ENCODE assay signal across 39 cellular contexts in genomic region chr6:159897603-159898002, GRCh38. TPM values are rescaled to one million over a fixed set of nuclear protein-coding genes. Genes with fewer than 3 reads are reported as not detected.
"Had no signal": no experiment of that assay in that cellular context is flagged by ENCODE, and none has a peak within 500 bp of the region (broad histone marks: within the 10 kb centered on the region; RNA-seq: fewer than 3 reads in every experiment).

No MANE protein-coding gene starts in this region.

- H3K4me3 ChIP-seq: ascending aorta, cardiac muscle cell had no signal

- H3K27ac Mint-ChIP-seq: activated CD4-positive, alpha-beta memory T cell treated with anti-CD3 and anti-CD28 coated beads, Interleukin-2, amount 10 ng/mL, durations not matched to agents 7 days and 5 days; activated CD4-positive, alpha-beta T cell treated with anti-CD3 and anti-CD28 coated beads for 36 hours; activated CD4-positive, alpha-beta T cell treated with anti-CD3 and anti-CD28 coated beads, Interleukin-2, amount 10 ng/mL, durations not matched to agents 7 days and 5 days; activated CD8-positive, alpha-beta memory T cell treated with anti-CD3 and anti-CD28 coated beads, Interleukin-2, amount 10 ng/mL, durations not matched to agents 7 days and 5 days; activated CD8-positive, alpha-beta T cell treated with anti-CD3 and anti-CD28 coated beads, Interleukin-2, amount 10 ng/mL, durations not matched to agents 7 days and 5 days; activated naive CD4-positive, alpha-beta T cell treated with anti-CD3 and anti-CD28 coated beads, Interleukin-2, amount 10 ng/mL, durations not matched to agents 7 days and 5 days; activated naive CD4-positive, alpha-beta T cell treated with anti-CD3 and anti-CD28 coated beads, Interleukin-2, amount 50 U/mL, for 24 hours; activated naive CD8-positive, alpha-beta T cell; activated naive CD8-positive, alpha-beta T cell treated with anti-CD3 and anti-CD28 coated beads, Interleukin-2, amount 10 ng/mL, durations not matched to agents 7 days and 5 days; activated naive CD8-positive, alpha-beta T cell treated with anti-CD3 and anti-CD28 coated beads, Interleukin-2, amount 50 U/mL, for 24 hours; activated T-helper 2 cell treated with anti-CD3 and anti-CD28 coated beads, Interferon-gamma antibody, Interleukin-2, Interleukin-4, amounts not matched to agents 10 μg/mL and 5 μg/mL and 100 μg/mL, durations not matched to agents 14 hours and 24 hours and 36 hours; brain; T-helper 1 cell treated with Interleukin-12 subunit alpha and Interleukin-12 subunit beta and Interleukin-4 antibody, amounts not matched to agents 30 μg/mL and 1 μg/mL, for 36 hours; T-helper 2 cell treated with Interferon-gamma antibody and Interleukin-4, amounts not matched to agents 5 μg/mL and 100 μg/mL, for 36 hours; WTC11 had no signal

- H3K4me3 Mint-ChIP-seq: activated CD4-positive, alpha-beta memory T cell treated with anti-CD3 and anti-CD28 coated beads, Interleukin-2, amount 10 ng/mL, durations not matched to agents 7 days and 5 days; activated CD4-positive, alpha-beta T cell treated with anti-CD3 and anti-CD28 coated beads for 36 hours; activated CD4-positive, alpha-beta T cell treated with anti-CD3 and anti-CD28 coated beads, Interleukin-2, amount 10 ng/mL, durations not matched to agents 7 days and 5 days; activated CD8-positive, alpha-beta memory T cell treated with anti-CD3 and anti-CD28 coated beads, Interleukin-2, amount 10 ng/mL, durations not matched to agents 7 days and 5 days; activated CD8-positive, alpha-beta T cell treated with anti-CD3 and anti-CD28 coated beads, Interleukin-2, amount 10 ng/mL, durations not matched to agents 7 days and 5 days; activated naive CD4-positive, alpha-beta T cell treated with anti-CD3 and anti-CD28 coated beads, Interleukin-2, amount 10 ng/mL, durations not matched to agents 7 days and 5 days; activated naive CD4-positive, alpha-beta T cell treated with anti-CD3 and anti-CD28 coated beads, Interleukin-2, amount 50 U/mL, for 24 hours; activated naive CD8-positive, alpha-beta T cell; activated naive CD8-positive, alpha-beta T cell treated with anti-CD3 and anti-CD28 coated beads, Interleukin-2, amount 10 ng/mL, durations not matched to agents 7 days and 5 days; activated naive CD8-positive, alpha-beta T cell treated with anti-CD3 and anti-CD28 coated beads, Interleukin-2, amount 50 U/mL, for 24 hours; activated T-cell treated with anti-CD3 and anti-CD28 coated beads, Interleukin-2, amount 50 U/mL, for 4 hours; brain; central memory CD8-positive, alpha-beta T cell; T-helper 1 cell treated with Interleukin-12 subunit alpha and Interleukin-12 subunit beta and Interleukin-4 antibody, amounts not matched to agents 30 μg/mL and 1 μg/mL, for 36 hours; T-helper 2 cell treated with Interferon-gamma antibody and Interleukin-4, amounts not matched to agents 5 μg/mL and 100 μg/mL, for 36 hours; WTC11 had no signal

- H3K4me1 ChIP-seq: ascending aorta had no signal

- H3K9me3 ChIP-seq: ascending aorta had no signal

- H3K9me3 Mint-ChIP-seq: activated CD4-positive, alpha-beta memory T cell treated with anti-CD3 and anti-CD28 coated beads, Interleukin-2, amount 10 ng/mL, durations not matched to agents 7 days and 5 days; activated CD4-positive, alpha-beta T cell treated with anti-CD3 and anti-CD28 coated beads, Interleukin-2, amount 10 ng/mL, durations not matched to agents 7 days and 5 days; activated naive CD4-positive, alpha-beta T cell treated with anti-CD3 and anti-CD28 coated beads, Interleukin-2, amount 10 ng/mL, durations not matched to agents 7 days and 5 days; activated naive CD4-positive, alpha-beta T cell treated with anti-CD3 and anti-CD28 coated beads, Interleukin-2, amount 50 U/mL, for 24 hours; activated naive CD8-positive, alpha-beta T cell treated with anti-CD3 and anti-CD28 coated beads, Interleukin-2, amount 10 ng/mL, durations not matched to agents 7 days and 5 days; activated naive CD8-positive, alpha-beta T cell treated with anti-CD3 and anti-CD28 coated beads, Interleukin-2, amount 50 U/mL, for 24 hours; activated T-cell treated with anti-CD3 and anti-CD28 coated beads, Interleukin-2, amount 50 U/mL, for 4 hours; activated T-helper 2 cell treated with anti-CD3 and anti-CD28 coated beads, Interferon-gamma antibody, Interleukin-2, Interleukin-4, amounts not matched to agents 10 μg/mL and 5 μg/mL and 100 μg/mL, durations not matched to agents 14 hours and 24 hours and 36 hours; central memory CD8-positive, alpha-beta T cell; T-helper 1 cell treated with Interleukin-12 subunit alpha and Interleukin-12 subunit beta and Interleukin-4 antibody, amounts not matched to agents 30 μg/mL and 1 μg/mL, for 36 hours; T-helper 2 cell treated with Interferon-gamma antibody and Interleukin-4, amounts not matched to agents 5 μg/mL and 100 μg/mL, for 36 hours had no signal

- DNase-seq: activated CD4-positive, alpha-beta memory T cell treated with anti-CD3 and anti-CD28 coated beads, Interleukin-2, amount 10 ng/mL, durations not matched to agents 7 days and 5 days; activated CD4-positive, alpha-beta T cell treated with anti-CD3 and anti-CD28 coated beads for 1 hour; activated CD4-positive, alpha-beta T cell treated with anti-CD3 and anti-CD28 coated beads for 36 hours; activated CD4-positive, alpha-beta T cell treated with anti-CD3 and anti-CD28 coated beads for 48 hours; activated CD4-positive, alpha-beta T cell treated with anti-CD3 and anti-CD28 coated beads, Interleukin-2, amount 10 ng/mL, durations not matched to agents 7 days and 5 days; activated CD4-positive, alpha-beta T cell treated with anti-CD3 and anti-CD28 coated beads, Interleukin-2, amount 50 U/mL, for 48 hours; activated CD4-positive, CD25-positive, alpha-beta regulatory T cell; activated CD8-positive, alpha-beta memory T cell treated with anti-CD3 and anti-CD28 coated beads for 24 hours; activated CD8-positive, alpha-beta memory T cell treated with anti-CD3 and anti-CD28 coated beads, Interleukin-2, amount 10 ng/mL, durations not matched to agents 7 days and 5 days; activated CD8-positive, alpha-beta memory T cell treated with anti-CD3 and anti-CD28 coated beads, Interleukin-2, amount 50 U/mL, for 48 hours; activated CD8-positive, alpha-beta T cell treated with anti-CD3 and anti-CD28 coated beads, Interleukin-2, amount 10 ng/mL, durations not matched to agents 7 days and 5 days; activated effector memory CD4-positive, alpha-beta T cell treated with Interleukin-2 at 50 U/mL for 16 hours; activated gamma-delta T cell; activated naive CD4-positive, alpha-beta T cell treated with anti-CD3 and anti-CD28 coated beads, Interleukin-2, amount 10 ng/mL, durations not matched to agents 7 days and 5 days; activated naive CD4-positive, alpha-beta T cell treated with Interleukin-2 at 50 U/mL for 16 hours; activated naive CD8-positive, alpha-beta T cell treated with anti-CD3 and anti-CD28 coated beads, Interleukin-2, amount 10 ng/mL, durations not matched to agents 7 days and 5 days; activated naive CD8-positive, alpha-beta T cell treated with anti-CD3 and anti-CD28 coated beads, Interleukin-2, amount 50 U/mL, for 24 hours; activated T-cell treated with anti-CD3 and anti-CD28 coated beads, Interleukin-2, amount 50 U/mL, for 4 hours; amygdala; anterior cingulate cortex; caudate nucleus; cerebellar nuclear complex; T-helper 1 cell; T-helper 2 cell; T-helper 9 cell; WERI-Rb-1 had no signal

- H3K27me3 ChIP-seq: ascending aorta, cardiac muscle cell had no signal

- H3K36me3 Mint-ChIP-seq: activated CD8-positive, alpha-beta memory T cell treated with anti-CD3 and anti-CD28 coated beads, Interleukin-2, amount 10 ng/mL, durations not matched to agents 7 days and 5 days; activated naive CD4-positive, alpha-beta T cell treated with anti-CD3 and anti-CD28 coated beads, Interleukin-2, amount 10 ng/mL, durations not matched to agents 7 days and 5 days; activated naive CD4-positive, alpha-beta T cell treated with anti-CD3 and anti-CD28 coated beads, Interleukin-2, amount 50 U/mL, for 24 hours; activated naive CD8-positive, alpha-beta T cell; activated naive CD8-positive, alpha-beta T cell treated with anti-CD3 and anti-CD28 coated beads, Interleukin-2, amount 10 ng/mL, durations not matched to agents 7 days and 5 days; brain; WTC11 had no signal

- ATAC-seq: activated CD4-positive, alpha-beta T cell treated with anti-CD3 and anti-CD28 coated beads for 36 hours; activated CD4-positive, CD25-positive, alpha-beta regulatory T cell treated with anti-CD3 and anti-CD28 coated beads, Interleukin-2, amount 50 U/mL, for 24 hours; activated CD8-positive, alpha-beta memory T cell treated with anti-CD3 and anti-CD28 coated beads, Interleukin-2, amount 10 ng/mL, durations not matched to agents 7 days and 5 days; activated CD8-positive, alpha-beta T cell treated with anti-CD3 and anti-CD28 coated beads, Interleukin-2, amount 10 ng/mL, durations not matched to agents 7 days and 5 days; activated naive CD8-positive, alpha-beta T cell treated with anti-CD3 and anti-CD28 coated beads, Interleukin-2, amount 50 U/mL, for 24 hours; activated T-cell treated with anti-CD3 and anti-CD28 coated beads, Interleukin-2, amount 50 U/mL, for 4 hours; WTC11 had no signal

- FAIRE-seq: bronchial epithelial cell had no signal

- H3K27ac ChIP-seq: ascending aorta, cardiac muscle cell, WERI-Rb-1 had no signal

- H3K36me3 ChIP-seq: ascending aorta, cardiac muscle cell, WERI-Rb-1 had no signal

- H3K4me1 Mint-ChIP-seq: activated CD4-positive, alpha-beta memory T cell treated with anti-CD3 and anti-CD28 coated beads, Interleukin-2, amount 10 ng/mL, durations not matched to agents 7 days and 5 days; activated CD4-positive, alpha-beta T cell treated with anti-CD3 and anti-CD28 coated beads for 36 hours; activated CD4-positive, alpha-beta T cell treated with anti-CD3 and anti-CD28 coated beads, Interleukin-2, amount 10 ng/mL, durations not matched to agents 7 days and 5 days; activated CD8-positive, alpha-beta memory T cell treated with anti-CD3 and anti-CD28 coated beads, Interleukin-2, amount 10 ng/mL, durations not matched to agents 7 days and 5 days; activated naive CD4-positive, alpha-beta T cell treated with anti-CD3 and anti-CD28 coated beads, Interleukin-2, amount 10 ng/mL, durations not matched to agents 7 days and 5 days; activated naive CD4-positive, alpha-beta T cell treated with anti-CD3 and anti-CD28 coated beads, Interleukin-2, amount 50 U/mL, for 24 hours; activated naive CD8-positive, alpha-beta T cell treated with anti-CD3 and anti-CD28 coated beads, Interleukin-2, amount 10 ng/mL, durations not matched to agents 7 days and 5 days; activated naive CD8-positive, alpha-beta T cell treated with anti-CD3 and anti-CD28 coated beads, Interleukin-2, amount 50 U/mL, for 24 hours; brain; central memory CD8-positive, alpha-beta T cell; WTC11 had no signal

RNA-seq across cellular contexts. Expression of gene MAS1, which starts 6.8 kb away (rescaled TPM):
- total RNA-seq: activated CD4-positive, alpha-beta memory T cell treated with anti-CD3 and anti-CD28 coated beads, Interleukin-2, amount 10 ng/mL, durations not matched to agents 7 days and 5 days; activated CD4-positive, alpha-beta T cell treated with anti-CD3 and anti-CD28 coated beads for 36 hours; activated CD4-positive, alpha-beta T cell treated with anti-CD3 and anti-CD28 coated beads, Interleukin-2, amount 10 ng/mL, durations not matched to agents 7 days and 5 days; activated CD8-positive, alpha-beta memory T cell treated with anti-CD3 and anti-CD28 coated beads, Interleukin-2, amount 10 ng/mL, durations not matched to agents 7 days and 5 days; activated CD8-positive, alpha-beta T cell treated with anti-CD3 and anti-CD28 coated beads, Interleukin-2, amount 10 ng/mL, durations not matched to agents 7 days and 5 days; activated naive CD8-positive, alpha-beta T cell treated with anti-CD3 and anti-CD28 coated beads, Interleukin-2, amount 10 ng/mL, durations not matched to agents 7 days and 5 days; activated T-cell treated with anti-CD3 and anti-CD28 coated beads, Interleukin-2, amount 50 U/mL, for 4 hours; activated T-helper 2 cell treated with anti-CD3 and anti-CD28 coated beads, Interferon-gamma antibody, Interleukin-2, Interleukin-4, amounts not matched to agents 10 μg/mL and 5 μg/mL and 100 μg/mL, durations not matched to agents 14 hours and 24 hours and 36 hours; ascending aorta; bronchial epithelial cell; cardiac muscle cell; chondrocyte had no signal
- polyA plus RNA-seq: cardiac muscle cell had no signal
